Comparison of ENCODE assay signal across 20 cellular contexts in genomic region chrX:13084611-13085010, GRCh38. TPM values are rescaled to one million over a fixed set of nuclear protein-coding genes. Genes with fewer than 3 reads are reported as not detected.
A peak's percentile ranks its signal among the peaks of the same experiment; 100 is the strongest.
DNase-seq lines count a peak whose midpoint lies in the region; ATAC-seq and TF ChIP-seq lines count a peak whose summit lies in the region.
"Had no signal": no experiment of that assay in that cellular context is flagged by ENCODE, and none has a peak within 500 bp of the region (broad histone marks: within the 10 kb centered on the region; RNA-seq: fewer than 3 reads in every experiment).

No MANE protein-coding gene starts in this region.

- H3K4me3 ChIP-seq in GM12865 (ENCODE audit: low read depth, low read length) (peak overlapping the region; percentile 52; the same call in 1 of the 2 replicates), left lung (no peak overlapping the region)
- H3K4me3 ChIP-seq: A549, prostate gland had no signal

- intact Hi-C loops in activated CD4-positive, alpha-beta T cell treated with anti-CD3 and anti-CD28 coated beads for 36 hours (cut with DNase I, micrococcal nuclease), result no loop called here
- intact Hi-C loops in left lung (cut with DNase I), result no loop called here

- ATAC-seq in activated CD4-positive, alpha-beta T cell treated with anti-CD3 and anti-CD28 coated beads for 36 hours, result no peak
- no peak for ATAC-seq in activated CD8-positive, alpha-beta T cell treated with anti-CD3 and anti-CD28 coated beads, Interleukin-2, amount 10 ng/mL, durations not matched to agents 7 days and 5 days
- ATAC-seq in naive B cell (ENCODE audit: low read depth in 2 of 2) (no peak), left lung (no peak)
- ATAC-seq: A549 had no signal

- TF ChIP-seq CTCF in GM12865 (IDR thresholded peaks at IDR 0.05; ENCODE audit: insufficient read depth, low read depth, low read length, missing control alignments) (no peak), left lung (IDR thresholded peaks at IDR 0.05) (no peak), type B pancreatic cell (conservative IDR thresholded peaks at IDR 0.05) (no peak)

- H3K27me3 Mint-ChIP-seq in activated CD4-positive, alpha-beta T cell treated with anti-CD3 and anti-CD28 coated beads for 36 hours, result no peaks in the 10 kb centered on the region
- no peaks in the 10 kb centered on the region for H3K27me3 Mint-ChIP-seq in activated CD8-positive, alpha-beta T cell treated with anti-CD3 and anti-CD28 coated beads, Interleukin-2, amount 10 ng/mL, durations not matched to agents 7 days and 5 days (ENCODE audit: low read depth)
- no peaks in the 10 kb centered on the region for H3K27me3 Mint-ChIP-seq in naive B cell
- no peaks in the 10 kb centered on the region for H3K27me3 Mint-ChIP-seq in type B pancreatic cell

- H3K27ac Mint-ChIP-seq in activated CD4-positive, alpha-beta T cell treated with anti-CD3 and anti-CD28 coated beads for 36 hours, result peak overlapping the region; percentile 58
- H3K27ac Mint-ChIP-seq in activated CD8-positive, alpha-beta T cell treated with anti-CD3 and anti-CD28 coated beads, Interleukin-2, amount 10 ng/mL, durations not matched to agents 7 days and 5 days, result peak overlapping the region; percentile 43
- H3K27ac Mint-ChIP-seq in naive B cell (peak overlapping the region in 5 of 6 donors; percentile 88 to 97 (median 95)), type B pancreatic cell (no peak overlapping the region)

- H3K27ac ChIP-seq in left lung, result no peak overlapping the region
- H3K27ac ChIP-seq: prostate gland had no signal

- no peaks in the 10 kb centered on the region for H3K9me3 Mint-ChIP-seq in activated CD4-positive, alpha-beta T cell treated with anti-CD3 and anti-CD28 coated beads for 36 hours (ENCODE audit: low read depth)
- H3K9me3 Mint-ChIP-seq in activated CD8-positive, alpha-beta T cell treated with anti-CD3 and anti-CD28 coated beads, Interleukin-2, amount 10 ng/mL, durations not matched to agents 7 days and 5 days (ENCODE audit: insufficient read depth), result no peaks in the 10 kb centered on the region
- H3K9me3 Mint-ChIP-seq in naive B cell (peaks cover 0 to 5% (median 2%) of the 10 kb centered on the region in 7 donors), type B pancreatic cell (peaks cover 6% of the 10 kb centered on the region)

- H3K4me3 Mint-ChIP-seq in activated CD4-positive, alpha-beta T cell treated with anti-CD3 and anti-CD28 coated beads for 36 hours, result no peak overlapping the region
- H3K4me3 Mint-ChIP-seq in activated CD8-positive, alpha-beta T cell treated with anti-CD3 and anti-CD28 coated beads, Interleukin-2, amount 10 ng/mL, durations not matched to agents 7 days and 5 days, result no peak overlapping the region
- H3K4me3 Mint-ChIP-seq in naive B cell (peak overlapping the region in 3 of 8 donors; percentile 36 to 45 (median 41)), type B pancreatic cell (no peak overlapping the region)

- H3K9me3 ChIP-seq in left lung, result no peaks in the 10 kb centered on the region
- H3K9me3 ChIP-seq: A549, prostate gland had no signal

- H3K36me3 ChIP-seq in left lung, result no peaks in the 10 kb centered on the region
- H3K36me3 ChIP-seq: prostate gland had no signal

- H3K4me1 ChIP-seq in left lung, result peaks cover 7 to 59% of the 10 kb centered on the region in 2 donors
- H3K4me1 ChIP-seq: prostate gland had no signal

- POLR2A ChIA-PET in activated CD4-positive, alpha-beta T cell treated with anti-CD3 and anti-CD28 coated beads for 36 hours (lab: Charles Lee), result no interaction called here
- POLR2A ChIA-PET in activated CD8-positive, alpha-beta T cell treated with anti-CD3 and anti-CD28 coated beads, Interleukin-2, amount 10 ng/mL, durations not matched to agents 7 days and 5 days (lab: Charles Lee), result interaction anchor here (0.8 to 13.9 kb wide), 6 partner anchors 71 to 136 kb away, joined by 3 to 779 read pairs (median 26); partner anchors contain the start of gene TMSB4X

- peaks cover 1% of the 10 kb centered on the region for H3K36me3 Mint-ChIP-seq in activated CD4-positive, alpha-beta T cell treated with anti-CD3 and anti-CD28 coated beads for 36 hours (ENCODE audit: low read depth)
- H3K36me3 Mint-ChIP-seq in activated CD8-positive, alpha-beta T cell treated with anti-CD3 and anti-CD28 coated beads, Interleukin-2, amount 10 ng/mL, durations not matched to agents 7 days and 5 days (ENCODE audit: low read depth), result peaks cover 5% of the 10 kb centered on the region
- H3K36me3 Mint-ChIP-seq in naive B cell (no peaks in the 10 kb centered on the region), type B pancreatic cell (no peaks in the 10 kb centered on the region)

- no peaks in the 10 kb centered on the region for H3K27me3 ChIP-seq in left lung

- H3K4me1 Mint-ChIP-seq in activated CD4-positive, alpha-beta T cell treated with anti-CD3 and anti-CD28 coated beads for 36 hours, result peaks cover 90% of the 10 kb centered on the region
- H3K4me1 Mint-ChIP-seq in activated CD8-positive, alpha-beta T cell treated with anti-CD3 and anti-CD28 coated beads, Interleukin-2, amount 10 ng/mL, durations not matched to agents 7 days and 5 days (ENCODE audit: low read depth), result peaks cover 94% of the 10 kb centered on the region
- H3K4me1 Mint-ChIP-seq in naive B cell (peaks cover 55 to 97% (median 65%) of the 10 kb centered on the region in 3 donors), type B pancreatic cell (ENCODE audit: unreplicated experiment) (peaks cover 15% of the 10 kb centered on the region)

- CTCF ChIA-PET in activated CD4-positive, alpha-beta T cell treated with anti-CD3 and anti-CD28 coated beads for 36 hours (lab: Charles Lee), result interaction anchor here (0.9 to 1.0 kb wide), 2 partner anchors 21 to 66 kb away, joined by 3 to 4 read pairs; no protein-coding TSS in a partner anchor
- CTCF ChIA-PET in activated CD8-positive, alpha-beta T cell treated with anti-CD3 and anti-CD28 coated beads, Interleukin-2, amount 10 ng/mL, durations not matched to agents 7 days and 5 days (lab: Charles Lee), result interaction anchor here (2.4 to 5.1 kb wide), 4 partner anchors 83 to 138 kb away, joined by 7 to 37 read pairs (median 11); no protein-coding TSS in a partner anchor

- DNase-seq in activated CD4-positive, alpha-beta T cell treated with anti-CD3 and anti-CD28 coated beads for 36 hours, result no peak
- DNase-seq in activated CD4-positive, alpha-beta T cell treated with anti-CD3 and anti-CD28 coated beads for 48 hours, result no peak
- no peak for DNase-seq in GM12865 (ENCODE audit: low read depth)
- no peak for DNase-seq in activated CD8-positive, alpha-beta T cell treated with anti-CD3 and anti-CD28 coated beads, Interleukin-2, amount 10 ng/mL, durations not matched to agents 7 days and 5 days
- DNase-seq in naive B cell, result no peak
- DNase-seq in left lung, result no peak
- no peak for DNase-seq in type B pancreatic cell (ENCODE audit: extremely low spot score, unreplicated experiment)
- no peak for DNase-seq in NCI-H2081 (lab: John Stamatoyannopoulos, UW)
- DNase-seq: activated CD4-positive, alpha-beta T cell treated with anti-CD3 and anti-CD28 coated beads for 4 hours; activated effector memory CD4-positive, alpha-beta T cell treated with Interleukin-2 at 50 U/mL for 16 hours; EL; GOT3; NCI-H1694; SHP77; T1000 had no signal

RNA-seq across cellular contexts. Expression of gene FAM9C, which starts 40.2 kb away (rescaled TPM):
- total RNA-seq in activated CD4-positive, alpha-beta T cell treated with anti-CD3 and anti-CD28 coated beads for 36 hours, result not detected
- total RNA-seq in activated CD8-positive, alpha-beta T cell treated with anti-CD3 and anti-CD28 coated beads, Interleukin-2, amount 10 ng/mL, durations not matched to agents 7 days and 5 days, result not detected
- polyA plus RNA-seq in naive B cell (ENCODE audit: low read depth in 6 of 6), result not detected
- total RNA-seq in left lung (not detected), type B pancreatic cell (ENCODE audit: low replicate concordance) (0.67 TPM in 1 of 2 replicates, not detected in the other)
- total RNA-seq: lower leg skin, NCI-H460 had no signal
- polyA plus RNA-seq: esophagus had no signal
